ENCODE assay signal across 23 cellular contexts in genomic region chr3:104126463-104126862, GRCh38.
DNase-seq lines count a peak whose midpoint lies in the region; ATAC-seq, FAIRE-seq and TF ChIP-seq lines count a peak whose summit lies in the region.
"Had no signal": no experiment of that assay in that cellular context is flagged by ENCODE, and none has a peak within 500 bp of the region (broad histone marks: within the 10 kb centered on the region; RNA-seq: fewer than 3 reads in every experiment).

No MANE protein-coding gene starts in this region.

- H3K36me3 ChIP-seq in right lobe of liver: no peaks in the 10 kb centered on the region
- no peaks in the 10 kb centered on the region for H3K36me3 ChIP-seq in HepG2 (replicated peaks in 1 of 2; ENCODE audit: control insufficient read depth in 1 of 2, insufficient read depth in 2 of 2, low read length in 2 of 2)
- no peaks in the 10 kb centered on the region for H3K36me3 ChIP-seq in upper lobe of right lung
- H3K36me3 ChIP-seq in mammary epithelial cell (ENCODE audit: insufficient read depth, low read length): no peaks in the 10 kb centered on the region
- H3K36me3 ChIP-seq in H7 (replicated peaks; ENCODE audit: control insufficient read depth, insufficient read depth, low read length): no peaks in the 10 kb centered on the region
- H3K36me3 ChIP-seq: BLaER1, HAP-1 had no signal

- no peak overlapping the region for H3K4me2 ChIP-seq in HepG2 (ENCODE audit: low read depth, low read length)
- H3K4me2 ChIP-seq in mammary epithelial cell (ENCODE audit: insufficient read depth, low read depth, low read length): no peak overlapping the region
- H3K4me2 ChIP-seq: BLaER1 had no signal

- WGBS in right lobe of liver (ENCODE audit: insufficient coverage, low coverage, low lambda C conversion rate, missing lambda C conversion rate): 0% methylated on average over 1 of the region's 4 CpGs
- 32% methylated on average over 3 of the region's 4 CpGs for WGBS in HepG2 (ENCODE audit: low lambda C conversion rate)
- WGBS in mammary epithelial cell (ENCODE audit: low coverage, missing lambda C conversion rate): 55% methylated on average over 4 of the region's 4 CpGs

- dilution Hi-C loops in mammary epithelial cell (cut with HindIII; ENCODE audit: low sequenced_read_pairs): no loop called here

- no peak for FAIRE-seq in HepG2 (lab: Jason Lieb, UNC)
- FAIRE-seq: A204.1, G401.6, GM12892, GM19239, H1 had no signal

- H2AFZ ChIP-seq in HepG2 (ENCODE audit: low read length) (no peak overlapping the region), mammary epithelial cell (ENCODE audit: low read depth, low read length) (no peak overlapping the region)

- peak; percentile 12 to 59 (median 38) for ATAC-seq in right lobe of liver
- no peak for ATAC-seq in HepG2
- ATAC-seq in left lobe of liver: peak; percentile 67
- ATAC-seq in upper lobe of right lung: no peak
- ATAC-seq: CD8-positive, alpha-beta T cell had no signal

- in situ Hi-C loops in HepG2 (cut with HindIII; ENCODE audit: extremely low pct_ligation_motif_present, low pct_unique_long_range_greater_than_20kb) (no loop called here), mammary epithelial cell (cut with MboI; ENCODE audit: low sequenced_read_pairs in 2 of 2) (no loop called here)

- no peak for TF ChIP-seq EP300 in HepG2 (IDR thresholded peaks at IDR 0.05; ENCODE audit: low read depth in 2 of 2, low read length in 2 of 2)
- no peak for TF ChIP-seq EP300 in HepG2 (CRISPR knock-in tag; IDR thresholded peaks at IDR 0.05; ENCODE audit: borderline replicate concordance)

- H3K27me3 ChIP-seq in right lobe of liver: no peaks in the 10 kb centered on the region
- no peaks in the 10 kb centered on the region for H3K27me3 ChIP-seq in HepG2 (ENCODE audit: control insufficient read depth in 1 of 2, insufficient read depth in 2 of 2, low read length in 2 of 2)
- no peaks in the 10 kb centered on the region for H3K27me3 ChIP-seq in upper lobe of right lung
- H3K27me3 ChIP-seq in mammary epithelial cell (ENCODE audit: insufficient read depth, low read length): no peaks in the 10 kb centered on the region
- no peaks in the 10 kb centered on the region; the same call in 1 of the 2 replicates for H3K27me3 ChIP-seq in H7 (ENCODE audit: control insufficient read depth, insufficient read depth, low read length)
- H3K27me3 ChIP-seq: BLaER1 had no signal

- DNase-seq in right lobe of liver (peak in 2 of 3 donors; percentile 49 to 68), HepG2 (ENCODE audit: low spot score) (no peak), SHP77 treated with DMSO at 0.1 percent for 48 hours (lab: John Stamatoyannopoulos, UW) (peak; percentile 83), left lobe of liver (ENCODE audit: low spot score) (peak; percentile 48), upper lobe of right lung (peak; percentile 33), SK-N-DZ (ENCODE audit: low spot score) (no peak), mammary epithelial cell (no peak), H7 (no peak)
- DNase-seq: Caco-2; CD4-positive, CD25-positive, alpha-beta regulatory T cell; CD8-positive, alpha-beta T cell; DMS153; DND-41; HFFc6 had no signal

- no peak for TF ChIP-seq RAD21 in HepG2 (CRISPR knock-in tag; IDR thresholded peaks at IDR 0.05)

- CTCF ChIA-PET in HepG2 (lab: Yijun Ruan, JAX; ENCODE audit: low intra/inter-chr PET ratio, low total read pairs) (no interaction called here), mammary epithelial cell (lab: Charles Lee; ENCODE audit: low non-redundant PET) (no interaction called here)

- H3K9ac ChIP-seq in HepG2 (ENCODE audit: insufficient read depth, low read depth, low read length): no peak overlapping the region
- H3K9ac ChIP-seq in mammary epithelial cell (ENCODE audit: insufficient read depth, low read length): no peak overlapping the region
- H3K9ac ChIP-seq: BLaER1 had no signal

- H3K79me2 ChIP-seq in HepG2 (ENCODE audit: insufficient read depth, low read length) (no peaks in the 10 kb centered on the region), mammary epithelial cell (ENCODE audit: insufficient read depth, low read length) (no peaks in the 10 kb centered on the region)

- peak overlapping the region in 2 of 3 donors; percentile 86 to 88 for H3K27ac ChIP-seq in right lobe of liver
- H3K27ac ChIP-seq in HepG2 (ENCODE audit: extremely low read length, insufficient read depth, low read length): no peak overlapping the region
- H3K27ac ChIP-seq in upper lobe of right lung: no peak overlapping the region
- H3K27ac ChIP-seq in mammary epithelial cell (ENCODE audit: insufficient read depth, low read depth, low read length): no peak overlapping the region
- H3K27ac ChIP-seq: 22Rv1, BLaER1, C4-2B had no signal

- intact Hi-C loops in right lobe of liver (cut with DNase I) (no loop called here), HepG2 (cut with micrococcal nuclease; ENCODE audit: unreplicated experiment) (no loop called here), upper lobe of right lung (cut with DNase I) (no loop called here), mammary epithelial cell (cut with micrococcal nuclease) (no loop called here)

- BruUV-seq in HepG2 (replicated peaks; lab: Mats Ljungman, UMichigan) (no TSS peak), mammary epithelial cell (replicated peaks; lab: Mats Ljungman, UMichigan) (no TSS peak)

- peaks cover 0 to 13% (median 5%) of the 10 kb centered on the region in 4 donors for H3K4me1 ChIP-seq in right lobe of liver
- no peaks in the 10 kb centered on the region for H3K4me1 ChIP-seq in HepG2 (ENCODE audit: insufficient read depth, low read length)
- no peaks in the 10 kb centered on the region for H3K4me1 ChIP-seq in upper lobe of right lung
- H3K4me1 ChIP-seq in mammary epithelial cell (ENCODE audit: insufficient read depth, low read length): no peaks in the 10 kb centered on the region
- H3K4me1 ChIP-seq: BLaER1, Caco-2, HAP-1 had no signal

- H4K20me1 ChIP-seq in HepG2 (ENCODE audit: insufficient read depth, low read length) (no peaks in the 10 kb centered on the region), mammary epithelial cell (ENCODE audit: insufficient read depth, low read length) (no peaks in the 10 kb centered on the region)
- H4K20me1 ChIP-seq: BLaER1 had no signal

- H3K4me3 ChIP-seq in right lobe of liver: no peak overlapping the region
- H3K4me3 ChIP-seq in HepG2 (replicated peaks in 1 of 3; ENCODE audit: insufficient read depth in 1 of 3, low read depth in 2 of 3, low read length in 3 of 3): no peak overlapping the region
- no peak overlapping the region for H3K4me3 ChIP-seq in upper lobe of right lung
- H3K4me3 ChIP-seq in mammary epithelial cell (replicated peaks in 1 of 3; ENCODE audit: insufficient read depth in 1 of 3, low read depth in 2 of 3, low read length in 3 of 3): no peak overlapping the region
- H3K4me3 ChIP-seq in H7 (ENCODE audit: insufficient read depth, low read depth, low read length): no peak overlapping the region
- H3K4me3 ChIP-seq: BLaER1, HAP-1 had no signal

- TF ChIP-seq CTCF in right lobe of liver (IDR thresholded peaks at IDR 0.05) (no peak), HepG2 (CRISPR knock-in tag; IDR thresholded peaks at IDR 0.05) (no peak), upper lobe of right lung (IDR thresholded peaks at IDR 0.05) (no peak), mammary epithelial cell (conservative IDR thresholded peaks at IDR 0.05 in 1 of 2, IDR thresholded peaks at IDR 0.05 in 1 of 2; ENCODE audit: extremely low read depth in 1 of 2, insufficient read depth in 1 of 2, low read depth in 1 of 2, low read length in 2 of 2) (no peak)

- POLR2A ChIA-PET in HepG2 (lab: Yijun Ruan, JAX): no interaction called here

- TF ChIP-seq POLR2A in right lobe of liver (IDR thresholded peaks at IDR 0.05) (no peak), HepG2 (IDR thresholded peaks at IDR 0.05; ENCODE audit: insufficient read depth in 1 of 2, low read depth in 2 of 2, low read length in 2 of 2) (no peak)

- H3K9me3 ChIP-seq in right lobe of liver (no peaks in the 10 kb centered on the region), HepG2 (ENCODE audit: low read length) (no peaks in the 10 kb centered on the region), upper lobe of right lung (no peaks in the 10 kb centered on the region), mammary epithelial cell (replicated peaks; ENCODE audit: insufficient read depth, low read length) (no peaks in the 10 kb centered on the region)
- H3K9me3 ChIP-seq: HAP-1 had no signal

TF ChIP-seq in HepG2, 621 proteins besides CTCF, POLR2A, EP300 and RAD21:
- no peak for TF ChIP-seq PREB (CRISPR knock-in tag; IDR thresholded peaks at IDR 0.05)
- TF ChIP-seq ADNP (CRISPR knock-in tag; IDR thresholded peaks at IDR 0.05): no peak
- no peak for TF ChIP-seq FOXK1 (CRISPR knock-in tag; IDR thresholded peaks at IDR 0.05; ENCODE audit: borderline replicate concordance, low read depth)

Comparison
In these comparisons a context has a peak if more than half of its experiments do, and no peak if none do; other contexts are left out.
1. ATAC-seq: peak in right lobe of liver (4 of 4) and left lobe of liver (single experiment); none in HepG2 (single experiment) and upper lobe of right lung (single experiment).
2. DNase-seq: peak in right lobe of liver (2 of 3), SHP77 treated with DMSO at 0.1 percent for 48 hours (single experiment), left lobe of liver (single experiment) and upper lobe of right lung (single experiment); none in HepG2 (single experiment), SK-N-DZ (single experiment), mammary epithelial cell (single experiment) and H7 (single experiment).
3. H3K27ac ChIP-seq: peak in right lobe of liver (2 of 3); none in HepG2 (single experiment), upper lobe of right lung (single experiment) and mammary epithelial cell (single experiment).